In the genomic region with DNA sequence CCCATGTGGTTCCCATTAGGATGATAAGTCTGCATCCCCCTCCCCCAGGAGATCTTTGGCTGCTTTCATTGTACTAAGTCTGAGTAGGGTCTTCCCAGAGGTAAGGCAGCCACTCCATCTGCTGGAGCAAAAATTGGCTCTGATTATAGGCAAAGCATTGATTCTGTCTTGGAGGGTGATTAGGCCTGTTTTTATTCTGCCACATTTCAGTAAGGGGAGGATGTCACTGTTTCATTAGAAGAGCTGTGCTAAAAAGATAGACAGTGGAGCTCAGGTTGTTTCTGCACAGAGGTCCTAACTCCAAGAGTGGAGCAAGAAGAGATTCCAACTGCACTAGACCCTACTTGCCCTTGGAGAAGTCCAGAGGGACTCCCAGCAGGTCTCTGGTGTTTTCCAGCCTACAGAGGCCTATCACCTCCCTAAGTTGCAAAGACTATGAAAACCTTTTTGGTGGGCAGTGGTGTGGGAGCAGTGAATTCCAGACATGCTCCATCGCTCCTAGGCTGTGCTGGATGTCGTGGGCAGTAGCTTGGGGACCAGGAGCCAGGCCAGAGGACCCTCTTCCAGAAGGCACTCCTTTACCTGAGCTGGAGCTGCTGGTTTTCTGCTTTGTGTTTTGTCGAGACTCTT, we compare ENCODE assay signal across 21 cellular contexts. TPM values are rescaled to one million over a fixed set of nuclear protein-coding genes. Genes with fewer than 3 reads are reported as not detected.
DNase-seq lines count a peak whose midpoint lies in the region; ATAC-seq, FAIRE-seq and TF ChIP-seq lines count a peak whose summit lies in the region.
"Had no signal": no experiment of that assay in that cellular context is flagged by ENCODE, and none has a peak within 500 bp of the region (broad histone marks: within the 10 kb centered on the region; RNA-seq: fewer than 3 reads in every experiment).

No MANE protein-coding gene starts in this region.

- DNase-seq in ELF-1 (ENCODE audit: low read depth, low spot score) (peak; percentile 2), astrocyte (ENCODE audit: low read depth) (peak; percentile 14), progenitor cell of endocrine pancreas (ENCODE audit: low spot score, unreplicated experiment) (no peak), SJCRH30 (no peak)
- no peak for DNase-seq in activated CD4-positive, alpha-beta T cell treated with anti-CD3 and anti-CD28 coated beads for 1 hour
- no peak for DNase-seq in activated T-cell treated with anti-CD3 and anti-CD28 coated beads, Interleukin-2, amount 50 U/mL, for 72 hours
- DNase-seq: activated CD4-positive, alpha-beta memory T cell treated with anti-CD3 and anti-CD28 coated beads for 36 hours; activated naive CD8-positive, alpha-beta T cell treated with anti-CD3 and anti-CD28 coated beads, Interleukin-2, amount 50 U/mL, for 24 hours; CD4-positive, alpha-beta memory T cell; hippocampal formation; naive thymus-derived CD8-positive, alpha-beta T cell; NCI-H524 treated with DMSO at 0.1 percent for 48 hours; OCI-M1; stimulated activated CD4-positive, alpha-beta T cell treated with anti-CD3 and anti-CD28 coated beads, Interleukin-2, amount 100 ng/mL, for 48 hours had no signal

- H3K27me3 Mint-ChIP-seq in astrocyte (ENCODE audit: low read depth, unreplicated experiment) (peaks cover 83% of the 10 kb centered on the region), progenitor cell of endocrine pancreas (no peaks in the 10 kb centered on the region)
- H3K27me3 Mint-ChIP-seq in activated T-cell treated with anti-CD3 and anti-CD28 coated beads, Interleukin-2, amount 50 U/mL, for 72 hours (ENCODE audit: low read depth) = peaks cover 12% of the 10 kb centered on the region

- H3K9ac ChIP-seq in astrocyte (ENCODE audit: low read length) (peak overlapping the region; percentile 68), iPS-15b (ENCODE audit: low read depth, low read length) (no peak overlapping the region)

- peaks cover 50% of the 10 kb centered on the region for H3K79me2 ChIP-seq in astrocyte (ENCODE audit: insufficient read depth, low read length)

- H3K36me3 Mint-ChIP-seq in astrocyte (ENCODE audit: low read depth, unreplicated experiment) (peaks cover 3% of the 10 kb centered on the region), progenitor cell of endocrine pancreas (ENCODE audit: insufficient read depth) (peaks cover 20% of the 10 kb centered on the region)
- H3K36me3 Mint-ChIP-seq in activated T-cell treated with anti-CD3 and anti-CD28 coated beads, Interleukin-2, amount 50 U/mL, for 72 hours (ENCODE audit: insufficient read depth in 2 of 2) = no peaks in the 10 kb centered on the region
- H3K36me3 Mint-ChIP-seq: activated CD4-positive, alpha-beta memory T cell treated with anti-CD3 and anti-CD28 coated beads for 36 hours; naive thymus-derived CD8-positive, alpha-beta T cell had no signal

- H3K4me1 Mint-ChIP-seq in astrocyte (ENCODE audit: low read depth, unreplicated experiment) (no peaks in the 10 kb centered on the region), progenitor cell of endocrine pancreas (ENCODE audit: low read depth) (peaks cover 58% of the 10 kb centered on the region)
- no peaks in the 10 kb centered on the region for H3K4me1 Mint-ChIP-seq in activated T-cell treated with anti-CD3 and anti-CD28 coated beads, Interleukin-2, amount 50 U/mL, for 72 hours (ENCODE audit: low read depth)
- H3K4me1 Mint-ChIP-seq: activated naive CD8-positive, alpha-beta T cell treated with anti-CD3 and anti-CD28 coated beads, Interleukin-2, amount 50 U/mL, for 24 hours; CD4-positive, alpha-beta memory T cell; naive thymus-derived CD8-positive, alpha-beta T cell had no signal

- H3K9me3 ChIP-seq in astrocyte (ENCODE audit: insufficient read depth, low read depth, low read length) (no peaks in the 10 kb centered on the region), iPS-15b (ENCODE audit: control insufficient read depth, insufficient read depth, low read length) (no peaks in the 10 kb centered on the region), SJCRH30 (replicated peaks) (0 out of 2 replicates have a peak, but pooled peaks cover 2% of the 10 kb centered on the region)

- H3K4me3 Mint-ChIP-seq in astrocyte (ENCODE audit: unreplicated experiment) (no peak overlapping the region), progenitor cell of endocrine pancreas (ENCODE audit: low read depth) (peak overlapping the region; percentile 71)
- H3K4me3 Mint-ChIP-seq in activated T-cell treated with anti-CD3 and anti-CD28 coated beads, Interleukin-2, amount 50 U/mL, for 72 hours = no peak overlapping the region
- H3K4me3 Mint-ChIP-seq: activated CD4-positive, alpha-beta memory T cell treated with anti-CD3 and anti-CD28 coated beads for 36 hours; activated naive CD8-positive, alpha-beta T cell treated with anti-CD3 and anti-CD28 coated beads, Interleukin-2, amount 50 U/mL, for 24 hours; CD4-positive, alpha-beta memory T cell; naive thymus-derived CD8-positive, alpha-beta T cell had no signal

- H3K4me1 ChIP-seq in astrocyte (ENCODE audit: insufficient read depth, low read length) (peaks cover 31% of the 10 kb centered on the region), iPS-15b (ENCODE audit: control insufficient read depth, insufficient read depth, low read length) (peaks cover 3% of the 10 kb centered on the region), SJCRH30 (peaks cover 17% of the 10 kb centered on the region)

- H4K20me1 ChIP-seq in astrocyte (ENCODE audit: insufficient read depth, low read length) = no peaks in the 10 kb centered on the region

- peak overlapping the region; percentile 3 for H3K27ac ChIP-seq in astrocyte (ENCODE audit: low read depth, low read length)
- no peak overlapping the region for H3K27ac ChIP-seq in SJCRH30

- H3K27ac Mint-ChIP-seq in astrocyte (ENCODE audit: unreplicated experiment) (peak overlapping the region; percentile 58), progenitor cell of endocrine pancreas (peak overlapping the region; percentile 90)
- no peak overlapping the region for H3K27ac Mint-ChIP-seq in activated T-cell treated with anti-CD3 and anti-CD28 coated beads, Interleukin-2, amount 50 U/mL, for 72 hours
- H3K27ac Mint-ChIP-seq: activated CD4-positive, alpha-beta memory T cell treated with anti-CD3 and anti-CD28 coated beads for 36 hours; activated naive CD8-positive, alpha-beta T cell treated with anti-CD3 and anti-CD28 coated beads, Interleukin-2, amount 50 U/mL, for 24 hours; CD4-positive, alpha-beta memory T cell; naive thymus-derived CD8-positive, alpha-beta T cell had no signal

- H3K9me3 Mint-ChIP-seq in astrocyte (ENCODE audit: unreplicated experiment) = peaks cover 23% of the 10 kb centered on the region
- H3K9me3 Mint-ChIP-seq in progenitor cell of endocrine pancreas (ENCODE audit: low read depth) = no peaks in the 10 kb centered on the region
- H3K9me3 Mint-ChIP-seq in activated T-cell treated with anti-CD3 and anti-CD28 coated beads, Interleukin-2, amount 50 U/mL, for 72 hours = no peaks in the 10 kb centered on the region
- H3K9me3 Mint-ChIP-seq: activated CD4-positive, alpha-beta memory T cell treated with anti-CD3 and anti-CD28 coated beads for 36 hours; activated naive CD8-positive, alpha-beta T cell treated with anti-CD3 and anti-CD28 coated beads, Interleukin-2, amount 50 U/mL, for 24 hours; naive thymus-derived CD8-positive, alpha-beta T cell had no signal

- peaks cover 56% of the 10 kb centered on the region for H3K27me3 ChIP-seq in astrocyte (ENCODE audit: insufficient read depth, low read length)
- H3K27me3 ChIP-seq in iPS-15b (ENCODE audit: control insufficient read depth, insufficient read depth, low read length) = peaks cover 95% of the 10 kb centered on the region
- no peaks in the 10 kb centered on the region for H3K27me3 ChIP-seq in SJCRH30

- no peak overlapping the region for H2AFZ ChIP-seq in astrocyte (ENCODE audit: low read depth, low read length)

- H3K4me2 ChIP-seq in astrocyte (ENCODE audit: low read length) = peak overlapping the region; percentile 91

- no peak overlapping the region for H3K4me3 ChIP-seq in astrocyte (ENCODE audit: insufficient read depth, low read depth, low read length)
- H3K4me3 ChIP-seq in iPS-15b (ENCODE audit: low read depth, low read length) = peak overlapping the region; percentile 19
- H3K4me3 ChIP-seq in SJCRH30 = no peak overlapping the region

- no peak for ATAC-seq in activated T-cell treated with anti-CD3 and anti-CD28 coated beads, Interleukin-2, amount 50 U/mL, for 72 hours (replicated peaks in 1 of 2)
- no peak for ATAC-seq in HG02938 (IDR thresholded peaks at IDR 0.05; ENCODE audit: unreplicated experiment)
- ATAC-seq: activated naive CD8-positive, alpha-beta T cell treated with anti-CD3 and anti-CD28 coated beads, Interleukin-2, amount 50 U/mL, for 24 hours; left lobe of liver; naive thymus-derived CD8-positive, alpha-beta T cell; right cardiac atrium had no signal

- TF ChIP-seq CTCF in astrocyte (IDR thresholded peaks at IDR 0.05; ENCODE audit: insufficient read depth, low read depth, low read length) (no peak), progenitor cell of endocrine pancreas (IDR thresholded peaks at IDR 0.05; ENCODE audit: unreplicated experiment) (no peak)

- FAIRE-seq in astrocyte (lab: Jason Lieb, UNC) = no peak
- FAIRE-seq: colon had no signal

- H3K36me3 ChIP-seq in astrocyte (ENCODE audit: insufficient read depth, low read length) (no peaks in the 10 kb centered on the region), iPS-15b (ENCODE audit: control insufficient read depth, insufficient read depth, low read length) (no peaks in the 10 kb centered on the region), SJCRH30 (peaks cover 30% of the 10 kb centered on the region)

RNA-seq across cellular contexts. Expression of a gene that starts 7.2 kb away (rescaled TPM):
- total RNA-seq in astrocyte (not detected in 2 replicates), progenitor cell of endocrine pancreas (17.9 and 18.6 TPM in 2 replicates)
- total RNA-seq in activated T-cell treated with anti-CD3 and anti-CD28 coated beads, Interleukin-2, amount 50 U/mL, for 72 hours = not detected
- total RNA-seq in SJCRH30 (2014; rRNA removed; shearing (Covaris generic)) = 2.8 and 4.2 TPM in 2 replicates
- total RNA-seq: A673; activated CD4-positive, alpha-beta memory T cell treated with anti-CD3 and anti-CD28 coated beads for 36 hours; CD4-positive, alpha-beta memory T cell; HT1080; naive thymus-derived CD8-positive, alpha-beta T cell had no signal

RNA-seq across cellular contexts. Expression of a gene that starts 13.8 kb away (rescaled TPM):
- 0.23 TPM in 1 of 2 replicates, not detected in the other for total RNA-seq in astrocyte
- 27.4 and 31.2 TPM in 2 replicates for total RNA-seq in progenitor cell of endocrine pancreas
- total RNA-seq in activated T-cell treated with anti-CD3 and anti-CD28 coated beads, Interleukin-2, amount 50 U/mL, for 72 hours = under 1 TPM; 0.58 to 0.69 TPM
- total RNA-seq in SJCRH30 (2014; rRNA removed; shearing (Covaris generic)) = 6.8 and 7.3 TPM in 2 replicates
- total RNA-seq: A673 had no signal

RNA-seq across cellular contexts. Expression of a gene that starts 20.9 kb away (rescaled TPM):
- not detected in 2 replicates for total RNA-seq in astrocyte
- total RNA-seq in progenitor cell of endocrine pancreas = 13.7 TPM in 2 replicates
- under 1 TPM in 1 of 2 donors, not detected in 1; 0.79 TPM for total RNA-seq in activated T-cell treated with anti-CD3 and anti-CD28 coated beads, Interleukin-2, amount 50 U/mL, for 72 hours
- total RNA-seq in SJCRH30 (2014; rRNA removed; shearing (Covaris generic)) = 5.3 and 5.6 TPM in 2 replicates
- total RNA-seq: A673; activated CD4-positive, alpha-beta memory T cell treated with anti-CD3 and anti-CD28 coated beads for 36 hours had no signal

RNA-seq across cellular contexts. Expression of a gene that starts 33.8 kb away (rescaled TPM):
- total RNA-seq in astrocyte (not detected in 2 replicates), progenitor cell of endocrine pancreas (12.6 and 18.1 TPM in 2 replicates)
- under 1 TPM in 1 of 2 donors, not detected in 1; 0.14 TPM for total RNA-seq in activated T-cell treated with anti-CD3 and anti-CD28 coated beads, Interleukin-2, amount 50 U/mL, for 72 hours
- 10.4 and 11.9 TPM in 2 replicates for total RNA-seq in SJCRH30 (2014; rRNA removed; shearing (Covaris generic))
- total RNA-seq: A673; activated CD4-positive, alpha-beta memory T cell treated with anti-CD3 and anti-CD28 coated beads for 36 hours; CD4-positive, alpha-beta memory T cell; naive thymus-derived CD8-positive, alpha-beta T cell had no signal

RNA-seq across cellular contexts. Expression of a gene that starts 37.9 kb away (rescaled TPM):
- total RNA-seq in astrocyte (not detected in 2 replicates), progenitor cell of endocrine pancreas (0.38 TPM in 1 of 2 replicates, not detected in the other)
- under 1 TPM in 1 of 2 donors, not detected in 1; 0.31 TPM for total RNA-seq in activated T-cell treated with anti-CD3 and anti-CD28 coated beads, Interleukin-2, amount 50 U/mL, for 72 hours
- total RNA-seq in SJCRH30 (2014; rRNA removed; shearing (Covaris generic)) = 3.8 and 4.6 TPM in 2 replicates
- total RNA-seq: A673; activated CD4-positive, alpha-beta memory T cell treated with anti-CD3 and anti-CD28 coated beads for 36 hours; CD4-positive, alpha-beta memory T cell; left lobe of liver; naive thymus-derived CD8-positive, alpha-beta T cell; right cardiac atrium had no signal

Comparison
In these comparisons a context has a peak if more than half of its experiments do, and no peak if none do; other contexts are left out.
1. DNase-seq: peak in ELF-1 (single experiment) and astrocyte (single experiment); none in progenitor cell of endocrine pancreas (single experiment), activated CD4-positive, alpha-beta T cell treated with anti-CD3 and anti-CD28 coated beads for 1 hour (single experiment), activated T-cell treated with anti-CD3 and anti-CD28 coated beads, Interleukin-2, amount 50 U/mL, for 72 hours (0 of 2) and SJCRH30 (0 of 2).